In genomic region chr3:71397046-71397445, GRCh38 we compare ENCODE assay signal across 8 cellular contexts.
DNase-seq lines count a peak whose midpoint lies in the region; ATAC-seq and TF ChIP-seq lines count a peak whose summit lies in the region.

No MANE protein-coding gene starts in this region.

- H3K56ac ChIP-seq in H9 (ENCODE audit: insufficient read length, low read depth, low read length): no peak overlapping the region

- H4K5ac ChIP-seq in H9 (ENCODE audit: insufficient read length, low read depth, low read length): no peak overlapping the region

- H3K27me3 Mint-ChIP-seq in H9 (ENCODE audit: low read depth): no peaks in the 10 kb centered on the region

- no peak overlapping the region for H2BK20ac ChIP-seq in H9 (ENCODE audit: low read depth, low read length, poor library complexity, severe bottlenecking)

- no peak overlapping the region for H3K4me3 Mint-ChIP-seq in H9

- H3K4me1 ChIP-seq in H9 (ENCODE audit: insufficient read depth, low read length): no peaks in the 10 kb centered on the region
- H3K4me1 ChIP-seq in hepatocyte (ENCODE audit: insufficient read depth): peaks cover 36% of the 10 kb centered on the region
- no peaks in the 10 kb centered on the region for H3K4me1 ChIP-seq in testis

- H4K20me1 ChIP-seq in H9 (ENCODE audit: control insufficient read depth, insufficient read depth, insufficient read length) (no peaks in the 10 kb centered on the region), hepatocyte (ENCODE audit: insufficient read depth, poor library complexity, severe bottlenecking) (no peaks in the 10 kb centered on the region)

- no peak overlapping the region for H3K23ac ChIP-seq in H9 (ENCODE audit: insufficient read length, low read depth, low read length)

- H3K27ac ChIP-seq in H9 (ENCODE audit: insufficient read length, low read depth, low read length) (no peak overlapping the region), VCaP (no peak overlapping the region), hepatocyte (no peak overlapping the region), testis (no peak overlapping the region)

- H4K91ac ChIP-seq in H9 (ENCODE audit: insufficient read length, low read depth, low read length): no peak overlapping the region

- H3K9ac ChIP-seq in H9 (ENCODE audit: extremely low read depth, insufficient read length, low read length): no peak overlapping the region

- WGBS in H9 (ENCODE audit: extremely low coverage, insufficient read length, low lambda C conversion rate): no CpG with 5 or more reads among the region's 5 CpGs
- 36% methylated on average over 5 of the region's 5 CpGs for WGBS in hepatocyte (ENCODE audit: low lambda C conversion rate, missing lambda C conversion rate)
- WGBS in testis, 2 donors: 32 to 37% methylated on average over 5 of the region's 5 CpGs

- no peak overlapping the region for H2BK12ac ChIP-seq in H9 (ENCODE audit: insufficient read length, low read depth, low read length)

- no peak for ATAC-seq in GM18498 (IDR thresholded peaks at IDR 0.05; ENCODE audit: unreplicated experiment)

- H3K4me2 ChIP-seq in H9 (ENCODE audit: insufficient read depth, insufficient read length, low read length): no peak overlapping the region
- H3K4me2 ChIP-seq in hepatocyte: no peak overlapping the region

- H3K27ac Mint-ChIP-seq in H9: no peak overlapping the region

- intact Hi-C loops in testis (cut with DNase I; ENCODE audit: low total_unique reads): no loop called here

- DNase-seq in CD1c-positive myeloid dendritic cell (ENCODE audit: extremely low spot score) (peak; percentile 47), H9 (no peak), hepatocyte (ENCODE audit: low spot score) (peak; percentile 46), testis (peak; percentile 28), HPDE6-E6E7 (ENCODE audit: extremely low spot score) (no peak), cerebellar cortex (ENCODE audit: low spot score) (no peak)

- H3K18ac ChIP-seq in H9 (ENCODE audit: insufficient read length, low read depth, low read length): no peak overlapping the region

- no peak overlapping the region for H4K8ac ChIP-seq in H9 (replicated peaks; ENCODE audit: insufficient read length, low read depth, low read length)

- no peak overlapping the region for H2AK5ac ChIP-seq in H9 (ENCODE audit: insufficient read length, low read length)

- H2BK5ac ChIP-seq in H9 (ENCODE audit: insufficient read length, low read length): no peak overlapping the region

- H2BK120ac ChIP-seq in H9 (ENCODE audit: low read depth, low read length, poor library complexity, severe bottlenecking): no peak overlapping the region

- H3K14ac ChIP-seq in H9 (ENCODE audit: insufficient read depth, low read length): no peak overlapping the region

- H3K36me3 ChIP-seq in hepatocyte (replicated peaks; ENCODE audit: insufficient read depth, low read depth) (no peaks in the 10 kb centered on the region), testis (ENCODE audit: low read depth, missing control alignments) (no peaks in the 10 kb centered on the region)

- H3K36me3 Mint-ChIP-seq in H9 (ENCODE audit: insufficient read depth in 1 of 3, low read depth in 3 of 3): no peaks in the 10 kb centered on the region

- no peak overlapping the region for H3K4ac ChIP-seq in H9 (ENCODE audit: low read depth, low read length)

- peaks cover 11 to 12% of the 10 kb centered on the region in 2 experiments for H3K4me1 Mint-ChIP-seq in H9

- H2AFZ ChIP-seq in H9 (ENCODE audit: low read length) (no peak overlapping the region), hepatocyte (no peak overlapping the region)

- H3K4me3 ChIP-seq in hepatocyte: no peak overlapping the region
- no peak overlapping the region for H3K4me3 ChIP-seq in testis

- H3T11ph ChIP-seq in H9 (ENCODE audit: low read length): no peak overlapping the region

- H3K9me2 ChIP-seq in hepatocyte (replicated peaks; ENCODE audit: insufficient read depth): no peaks in the 10 kb centered on the region

- H3K9me3 Mint-ChIP-seq in H9: no peaks in the 10 kb centered on the region

- TF ChIP-seq POLR2A in testis (IDR thresholded peaks at IDR 0.05): no peak

- H3K9me3 ChIP-seq in H9 (ENCODE audit: control insufficient read depth, low read depth, low read length) (no peaks in the 10 kb centered on the region), hepatocyte (ENCODE audit: low read depth) (no peaks in the 10 kb centered on the region), testis (no peaks in the 10 kb centered on the region)

- H3K23me2 ChIP-seq in H9 (ENCODE audit: insufficient read length, low read depth, low read length, poor library complexity, severe bottlenecking): no peaks in the 10 kb centered on the region

- peak; percentile 63 for TF ChIP-seq CTCF in H9 (conservative IDR thresholded peaks at IDR 0.05)
- TF ChIP-seq CTCF in VCaP (conservative IDR thresholded peaks at IDR 0.05): peak; percentile 68
- TF ChIP-seq CTCF in hepatocyte (IDR thresholded peaks at IDR 0.05; ENCODE audit: poor library complexity): peak; percentile 42
- TF ChIP-seq CTCF in testis (IDR thresholded peaks at IDR 0.05): peak in 2 of 3 experiments; percentile 52 to 53

- no peaks in the 10 kb centered on the region for H3K79me1 ChIP-seq in H9 (ENCODE audit: insufficient read depth, low read depth, low read length, poor library complexity, severe bottlenecking)

- H2BK15ac ChIP-seq in H9 (ENCODE audit: low read depth, low read length): no peak overlapping the region

- H3K27me3 ChIP-seq in H9 (ENCODE audit: insufficient read depth, low read length): no peaks in the 10 kb centered on the region
- no peaks in the 10 kb centered on the region for H3K27me3 ChIP-seq in hepatocyte
- H3K27me3 ChIP-seq in testis: no peaks in the 10 kb centered on the region

- H3K79me2 ChIP-seq in H9 (ENCODE audit: insufficient read depth, low read length) (no peaks in the 10 kb centered on the region), hepatocyte (peaks cover 42% of the 10 kb centered on the region)

Comparison
In these comparisons a context has a peak if more than half of its experiments do, and no peak if none do; other contexts are left out.
1. DNase-seq: peak in CD1c-positive myeloid dendritic cell (single experiment), hepatocyte (single experiment) and testis (single experiment); none in H9 (single experiment), HPDE6-E6E7 (single experiment) and cerebellar cortex (single experiment).
2. Peak in every context shown above with its lines, with median percentiles within 50 percentile points of each other: CTCF ChIP-seq.